ENCODE assay signal across 1 cellular context in genomic region chr3:143277531-143277930, GRCh38.
TF ChIP-seq lines count a peak whose summit lies in the region.

No MANE protein-coding gene starts in this region.

TF ChIP-seq in K562, 482 proteins besides CTCF, POLR2A, EP300 and RAD21 (continued from another document):
- TF ChIP-seq SRSF9 (IDR thresholded peaks at IDR 0.05; ENCODE audit: borderline replicate concordance, low read depth, low read length) = no peak
- no peak for TF ChIP-seq KLF10 (CRISPR knock-in tag; IDR thresholded peaks at IDR 0.05)
